8 cellular contexts compared by ENCODE assay signal in the genomic region with DNA sequence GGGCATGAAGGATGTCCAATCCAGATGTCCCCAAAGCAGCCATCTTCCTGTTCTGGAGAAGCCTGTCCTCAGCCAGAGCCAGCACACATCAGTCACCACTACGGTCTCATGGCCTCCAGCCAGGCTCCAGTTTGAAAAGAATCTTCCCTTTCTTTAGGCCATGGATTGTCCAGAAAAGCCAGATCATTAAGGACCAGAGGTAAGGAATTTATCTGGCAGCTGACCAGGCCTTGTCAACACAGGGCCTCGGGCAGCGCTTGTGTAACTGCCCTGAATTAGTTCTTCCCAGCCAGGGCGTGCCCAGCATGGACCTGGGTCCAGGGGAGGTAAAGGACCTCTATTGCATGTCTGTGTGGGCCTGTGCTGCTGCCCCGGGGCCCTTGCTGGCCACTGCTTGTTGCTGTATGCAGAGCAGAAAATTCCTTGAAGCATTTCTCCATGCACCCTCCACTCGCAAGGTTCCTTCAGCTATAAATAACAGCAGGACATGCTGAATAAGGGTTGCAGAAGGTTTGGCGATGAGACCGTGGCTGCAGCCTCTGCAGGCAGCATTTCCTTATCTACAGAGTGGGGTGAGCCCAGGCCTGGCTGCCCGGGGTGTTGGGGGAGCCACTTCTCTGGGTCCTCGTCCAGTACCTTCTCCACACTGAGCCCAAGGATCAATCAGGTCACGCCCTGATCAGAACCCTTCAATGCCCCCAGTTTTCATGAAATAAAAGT. TPM values are rescaled to one million over a fixed set of nuclear protein-coding genes. Genes with fewer than 3 reads are reported as not detected.
DNase-seq lines count a peak whose midpoint lies in the region; ATAC-seq lines count a peak whose summit lies in the region.

No MANE protein-coding gene starts in this region.

- no peak overlapping the region for H3K4me3 Mint-ChIP-seq in natural killer cell treated with Interleukin-12 subunit alpha and Interleukin-12 subunit beta and Interleukin-15 and Interleukin-18, amount 100 ng/mL, for 72 hours

- DNase-seq in Right ventricle myocardium inferior (ENCODE audit: missing footprints) (peak; percentile 79), cardiac septum (ENCODE audit: low spot score) (no peak), epidermal melanocyte (ENCODE audit: insufficient read length, low spot score) (peak; percentile 85), medulla oblongata (ENCODE audit: extremely low spot score) (peak; percentile 35), NCI-H2107 (lab: John Stamatoyannopoulos, UW) (no peak), NCI-H748 (lab: John Stamatoyannopoulos, UW; ENCODE audit: unreplicated experiment) (no peak)
- no peak for DNase-seq in natural killer cell treated with Interleukin-12 subunit alpha and Interleukin-12 subunit beta and Interleukin-15 and Interleukin-18, amount 100 ng/mL, for 72 hours (ENCODE audit: low spot score)

- no peaks in the 10 kb centered on the region for H3K27me3 Mint-ChIP-seq in natural killer cell treated with Interleukin-12 subunit alpha and Interleukin-12 subunit beta and Interleukin-15 and Interleukin-18, amount 100 ng/mL, for 72 hours

- no peak overlapping the region for H3K27ac Mint-ChIP-seq in natural killer cell treated with Interleukin-12 subunit alpha and Interleukin-12 subunit beta and Interleukin-15 and Interleukin-18, amount 100 ng/mL, for 72 hours

- no peaks in the 10 kb centered on the region for H3K9me3 Mint-ChIP-seq in natural killer cell treated with Interleukin-12 subunit alpha and Interleukin-12 subunit beta and Interleukin-15 and Interleukin-18, amount 100 ng/mL, for 72 hours

- intact Hi-C loops in Right ventricle myocardium inferior (cut with DNase I): no loop called here
- intact Hi-C loops in cardiac septum (cut with DNase I): no loop called here

- no peaks in the 10 kb centered on the region for H3K36me3 Mint-ChIP-seq in natural killer cell treated with Interleukin-12 subunit alpha and Interleukin-12 subunit beta and Interleukin-15 and Interleukin-18, amount 100 ng/mL, for 72 hours

- peaks cover 3% of the 10 kb centered on the region in 2 donors for H3K4me1 Mint-ChIP-seq in natural killer cell treated with Interleukin-12 subunit alpha and Interleukin-12 subunit beta and Interleukin-15 and Interleukin-18, amount 100 ng/mL, for 72 hours (ENCODE audit: low read depth in 2 of 2)

- ATAC-seq in Right ventricle myocardium inferior (peak; percentile 85), GM19395 (IDR thresholded peaks at IDR 0.05; ENCODE audit: unreplicated experiment) (no peak)
- ATAC-seq in natural killer cell treated with Interleukin-12 subunit alpha and Interleukin-12 subunit beta and Interleukin-15 and Interleukin-18, amount 100 ng/mL, for 72 hours: no peak

RNA-seq across cellular contexts. Expression of a gene that starts 21.7 kb away (rescaled TPM):
- total RNA-seq in Right ventricle myocardium inferior: 25.4 TPM
- 16.8 TPM for total RNA-seq in cardiac septum
- total RNA-seq in natural killer cell treated with Interleukin-12 subunit alpha and Interleukin-12 subunit beta and Interleukin-15 and Interleukin-18, amount 100 ng/mL, for 72 hours: 10 to 100 TPM; 42.6 to 46.9 TPM

RNA-seq across cellular contexts. Expression of a gene that starts 48.6 kb away (rescaled TPM):
- 4.4 TPM for total RNA-seq in Right ventricle myocardium inferior
- total RNA-seq in cardiac septum: 7.2 TPM
- total RNA-seq in natural killer cell treated with Interleukin-12 subunit alpha and Interleukin-12 subunit beta and Interleukin-15 and Interleukin-18, amount 100 ng/mL, for 72 hours: 1 to 10 TPM; 4.5 to 6.3 TPM

RNA-seq across cellular contexts. Expression of a gene that starts 57.4 kb away (rescaled TPM):
- 16.2 TPM for total RNA-seq in Right ventricle myocardium inferior
- total RNA-seq in cardiac septum: 10.6 TPM
- total RNA-seq in natural killer cell treated with Interleukin-12 subunit alpha and Interleukin-12 subunit beta and Interleukin-15 and Interleukin-18, amount 100 ng/mL, for 72 hours: 10 to 100 TPM; 19.1 to 36.8 TPM

Comparison
In these comparisons a context has a peak if more than half of its experiments do, and no peak if none do; other contexts are left out.
1. DNase-seq: peak in Right ventricle myocardium inferior (single experiment), epidermal melanocyte (single experiment) and medulla oblongata (single experiment); none in cardiac septum (single experiment), NCI-H2107 (single experiment), NCI-H748 (single experiment) and natural killer cell treated with Interleukin-12 subunit alpha and Interleukin-12 subunit beta and Interleukin-15 and Interleukin-18, amount 100 ng/mL, for 72 hours (single experiment).